In genomic region chr10:100886099-100886498, GRCh38 we compare ENCODE assay signal across 12 cellular contexts.
"Had no signal": no experiment of that assay in that cellular context is flagged by ENCODE, and none has a peak within 500 bp of the region (broad histone marks: within the 10 kb centered on the region; RNA-seq: fewer than 3 reads in every experiment).

No MANE protein-coding gene starts in this region.

- H3K36me3 Mint-ChIP-seq: activated naive CD4-positive, alpha-beta T cell treated with anti-CD3 and anti-CD28 coated beads, Interleukin-2, amount 50 U/mL, for 72 hours; stimulated activated effector memory CD8-positive, alpha-beta T cell treated with anti-CD3 and anti-CD28 coated beads, Interleukin-12 subunit alpha, Interleukin-12 subunit beta, amount 100 ng/mL, for 72 hours had no signal

- H3K4me1 Mint-ChIP-seq: activated CD4-positive, alpha-beta T cell treated with anti-CD3 and anti-CD28 coated beads, Interleukin-2, amount 10 ng/mL, durations not matched to agents 7 days and 5 days; central memory CD8-positive, alpha-beta T cell; stimulated activated effector memory CD8-positive, alpha-beta T cell treated with anti-CD3 and anti-CD28 coated beads, Interleukin-12 subunit alpha, Interleukin-12 subunit beta, amount 100 ng/mL, for 72 hours had no signal

- H3K4me1 ChIP-seq: pancreas had no signal

- ATAC-seq: activated naive CD4-positive, alpha-beta T cell treated with anti-CD3 and anti-CD28 coated beads, Interleukin-2, amount 50 U/mL, for 72 hours; activated T-cell treated with anti-CD3 and anti-CD28 coated beads, Interleukin-2, amount 50 U/mL, for 72 hours; pancreas; stimulated activated effector memory CD8-positive, alpha-beta T cell treated with anti-CD3 and anti-CD28 coated beads, Interleukin-12 subunit alpha, Interleukin-12 subunit beta, amount 100 ng/mL, for 72 hours had no signal

- H3K4me3 ChIP-seq: left lung, pancreas had no signal

- H3K9me3 ChIP-seq: left lung, pancreas had no signal

- DNase-seq: activated CD4-positive, alpha-beta T cell treated with anti-CD3 and anti-CD28 coated beads, Interleukin-2, amount 10 ng/mL, durations not matched to agents 7 days and 5 days; activated CD8-positive, alpha-beta memory T cell treated with anti-CD3 and anti-CD28 coated beads, Interleukin-2, amount 50 U/mL, for 48 hours; activated gamma-delta T cell; activated T-cell treated with anti-CD3 and anti-CD28 coated beads, Interleukin-2, amount 50 U/mL, for 72 hours; cortex of kidney; effector CD8-positive, alpha-beta T cell; foreskin melanocyte; left lung; pancreas had no signal

- H3K27ac ChIP-seq: left lung, pancreas had no signal

- H3K9me3 Mint-ChIP-seq: activated CD4-positive, alpha-beta T cell treated with anti-CD3 and anti-CD28 coated beads, Interleukin-2, amount 10 ng/mL, durations not matched to agents 7 days and 5 days; activated naive CD4-positive, alpha-beta T cell treated with anti-CD3 and anti-CD28 coated beads, Interleukin-2, amount 50 U/mL, for 72 hours; activated T-cell treated with anti-CD3 and anti-CD28 coated beads, Interleukin-2, amount 50 U/mL, for 72 hours; central memory CD8-positive, alpha-beta T cell; stimulated activated effector memory CD8-positive, alpha-beta T cell treated with anti-CD3 and anti-CD28 coated beads, Interleukin-12 subunit alpha, Interleukin-12 subunit beta, amount 100 ng/mL, for 72 hours had no signal

- H3K4me3 Mint-ChIP-seq: activated CD4-positive, alpha-beta T cell treated with anti-CD3 and anti-CD28 coated beads, Interleukin-2, amount 10 ng/mL, durations not matched to agents 7 days and 5 days; activated T-cell treated with anti-CD3 and anti-CD28 coated beads, Interleukin-2, amount 50 U/mL, for 72 hours; central memory CD8-positive, alpha-beta T cell; stimulated activated effector memory CD8-positive, alpha-beta T cell treated with anti-CD3 and anti-CD28 coated beads, Interleukin-12 subunit alpha, Interleukin-12 subunit beta, amount 100 ng/mL, for 72 hours had no signal

- H3K36me3 ChIP-seq: left lung, pancreas had no signal

- H3K27me3 ChIP-seq: pancreas had no signal

- H3K27ac Mint-ChIP-seq: activated CD4-positive, alpha-beta T cell treated with anti-CD3 and anti-CD28 coated beads, Interleukin-2, amount 10 ng/mL, durations not matched to agents 7 days and 5 days; activated naive CD4-positive, alpha-beta T cell treated with anti-CD3 and anti-CD28 coated beads, Interleukin-2, amount 50 U/mL, for 72 hours; activated T-cell treated with anti-CD3 and anti-CD28 coated beads, Interleukin-2, amount 50 U/mL, for 72 hours; stimulated activated effector memory CD8-positive, alpha-beta T cell treated with anti-CD3 and anti-CD28 coated beads, Interleukin-12 subunit alpha, Interleukin-12 subunit beta, amount 100 ng/mL, for 72 hours had no signal
